ENCODE assay signal across 1 cellular context in the genomic region with DNA sequence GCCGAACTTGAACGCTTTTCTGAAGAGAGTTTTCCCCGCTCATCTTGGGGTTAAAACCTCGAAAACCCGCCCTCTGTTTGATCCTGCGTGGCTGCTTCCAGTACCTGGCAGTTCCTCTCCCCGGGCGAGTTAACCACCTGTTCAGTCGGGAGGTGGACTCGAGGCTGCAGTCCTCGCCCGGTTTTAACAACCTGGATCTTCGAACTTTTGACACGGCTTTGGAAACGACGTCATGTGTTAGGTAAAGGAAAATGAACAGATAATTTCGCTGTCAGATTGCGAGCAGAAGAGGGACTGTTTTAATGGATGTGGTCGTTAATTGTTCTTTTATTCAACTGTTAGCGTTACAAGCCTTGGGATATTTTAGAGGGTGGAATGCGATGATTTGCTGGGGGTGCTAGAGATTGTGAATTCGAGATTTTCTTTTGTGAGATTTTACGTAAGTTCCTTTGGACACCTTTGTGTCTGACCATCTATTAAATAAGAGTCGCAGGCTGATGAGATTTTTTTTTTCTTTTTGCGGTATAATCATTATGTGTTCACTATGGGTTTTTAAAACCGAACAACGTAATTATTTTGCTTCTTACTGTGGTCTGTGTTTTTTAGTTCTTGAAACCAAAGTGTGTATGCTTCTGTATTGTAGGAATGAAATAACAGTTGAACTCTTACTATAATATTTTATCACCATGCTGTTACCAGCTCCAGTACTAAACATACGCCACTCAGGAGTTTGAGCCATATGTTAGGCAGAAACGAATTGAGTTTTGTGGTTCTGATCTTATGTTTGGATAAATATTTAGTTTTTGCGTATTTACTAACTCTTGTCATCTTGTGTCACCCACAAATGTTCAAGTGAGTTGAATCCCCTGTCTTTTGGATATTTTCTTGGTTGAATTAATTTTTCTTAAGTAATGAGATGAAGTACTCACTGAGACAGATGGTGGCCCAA.
A peak's percentile ranks its signal among the peaks of the same experiment; 100 is the strongest.
TF ChIP-seq lines count a peak whose summit lies in the region.

No MANE protein-coding gene starts in this region.

TF ChIP-seq in HEK293, 187 proteins besides CTCF, POLR2A, EP300 and RAD21 (continued from another document and continues in another):
- TF ChIP-seq, protein P1, sequence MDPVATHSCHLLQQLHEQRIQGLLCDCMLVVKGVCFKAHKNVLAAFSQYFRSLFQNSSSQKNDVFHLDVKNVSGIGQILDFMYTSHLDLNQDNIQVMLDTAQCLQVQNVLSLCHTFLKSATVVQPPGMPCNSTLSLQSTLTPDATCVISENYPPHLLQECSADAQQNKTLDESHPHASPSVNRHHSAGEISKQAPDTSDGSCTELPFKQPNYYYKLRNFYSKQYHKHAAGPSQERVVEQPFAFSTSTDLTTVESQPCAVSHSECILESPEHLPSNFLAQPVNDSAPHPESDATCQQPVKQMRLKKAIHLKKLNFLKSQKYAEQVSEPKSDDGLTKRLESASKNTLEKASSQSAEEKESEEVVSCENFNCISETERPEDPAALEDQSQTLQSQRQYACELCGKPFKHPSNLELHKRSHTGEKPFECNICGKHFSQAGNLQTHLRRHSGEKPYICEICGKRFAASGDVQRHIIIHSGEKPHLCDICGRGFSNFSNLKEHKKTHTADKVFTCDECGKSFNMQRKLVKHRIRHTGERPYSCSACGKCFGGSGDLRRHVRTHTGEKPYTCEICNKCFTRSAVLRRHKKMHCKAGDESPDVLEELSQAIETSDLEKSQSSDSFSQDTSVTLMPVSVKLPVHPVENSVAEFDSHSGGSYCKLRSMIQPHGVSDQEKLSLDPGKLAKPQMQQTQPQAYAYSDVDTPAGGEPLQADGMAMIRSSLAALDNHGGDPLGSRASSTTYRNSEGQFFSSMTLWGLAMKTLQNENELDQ (tag by site-specific recombination; IDR thresholded peaks at IDR 0.05; ENCODE audit: low read depth), result no peak
- TF ChIP-seq GLIS1 (tag by site-specific recombination; IDR thresholded peaks at IDR 0.05), result peak; percentile 16; the same call in 1 of the 2 replicates
- no peak for TF ChIP-seq YY1 (tag by site-specific recombination; IDR thresholded peaks at IDR 0.05)
- TF ChIP-seq, protein P2, sequence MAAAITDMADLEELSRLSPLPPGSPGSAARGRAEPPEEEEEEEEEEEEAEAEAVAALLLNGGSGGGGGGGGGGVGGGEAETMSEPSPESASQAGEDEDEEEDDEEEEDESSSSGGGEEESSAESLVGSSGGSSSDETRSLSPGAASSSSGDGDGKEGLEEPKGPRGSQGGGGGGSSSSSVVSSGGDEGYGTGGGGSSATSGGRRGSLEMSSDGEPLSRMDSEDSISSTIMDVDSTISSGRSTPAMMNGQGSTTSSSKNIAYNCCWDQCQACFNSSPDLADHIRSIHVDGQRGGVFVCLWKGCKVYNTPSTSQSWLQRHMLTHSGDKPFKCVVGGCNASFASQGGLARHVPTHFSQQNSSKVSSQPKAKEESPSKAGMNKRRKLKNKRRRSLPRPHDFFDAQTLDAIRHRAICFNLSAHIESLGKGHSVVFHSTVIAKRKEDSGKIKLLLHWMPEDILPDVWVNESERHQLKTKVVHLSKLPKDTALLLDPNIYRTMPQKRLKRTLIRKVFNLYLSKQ (tag by site-specific recombination; IDR thresholded peaks at IDR 0.05; ENCODE audit: borderline replicate concordance), result no peak
- no peak for TF ChIP-seq YY2 (tag by site-specific recombination; IDR thresholded peaks at IDR 0.05)
- TF ChIP-seq ZFP69B (tag by site-specific recombination; IDR thresholded peaks at IDR 0.05), result no peak; the same call in 1 of the 2 replicates
- no peak for TF ChIP-seq ZNF133 (tag by site-specific recombination; IDR thresholded peaks at IDR 0.05)
- peak; percentile 44 for TF ChIP-seq PRDM1 (tag by site-specific recombination; IDR thresholded peaks at IDR 0.05)
- no peak for TF ChIP-seq ZNF677 (tag by site-specific recombination; IDR thresholded peaks at IDR 0.05)
- TF ChIP-seq ZNF391 (tag by site-specific recombination; IDR thresholded peaks at IDR 0.05; ENCODE audit: borderline replicate concordance, low read depth), result 0 out of 2 replicates have a peak, but pooled peaks have one; percentile 22
- no peak for TF ChIP-seq ZNF23 (tag by site-specific recombination; IDR thresholded peaks at IDR 0.05; ENCODE audit: borderline replicate concordance)
- no peak for TF ChIP-seq ZSCAN23 (tag by site-specific recombination; IDR thresholded peaks at IDR 0.05)
- TF ChIP-seq ZNF266 (tag by site-specific recombination; IDR thresholded peaks at IDR 0.05; ENCODE audit: low read depth), result no peak
- TF ChIP-seq ZBTB17 (tag by site-specific recombination; IDR thresholded peaks at IDR 0.05), result peak; percentile 81
- TF ChIP-seq ZXDB (tag by site-specific recombination; IDR thresholded peaks at IDR 0.05), result no peak
- TF ChIP-seq, protein P3, sequence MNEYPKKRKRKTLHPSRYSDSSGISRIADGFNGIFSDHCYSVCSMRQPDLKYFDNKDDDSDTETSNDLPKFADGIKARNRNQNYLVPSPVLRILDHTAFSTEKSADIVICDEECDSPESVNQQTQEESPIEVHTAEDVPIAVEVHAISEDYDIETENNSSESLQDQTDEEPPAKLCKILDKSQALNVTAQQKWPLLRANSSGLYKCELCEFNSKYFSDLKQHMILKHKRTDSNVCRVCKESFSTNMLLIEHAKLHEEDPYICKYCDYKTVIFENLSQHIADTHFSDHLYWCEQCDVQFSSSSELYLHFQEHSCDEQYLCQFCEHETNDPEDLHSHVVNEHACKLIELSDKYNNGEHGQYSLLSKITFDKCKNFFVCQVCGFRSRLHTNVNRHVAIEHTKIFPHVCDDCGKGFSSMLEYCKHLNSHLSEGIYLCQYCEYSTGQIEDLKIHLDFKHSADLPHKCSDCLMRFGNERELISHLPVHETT (tag by site-specific recombination; IDR thresholded peaks at IDR 0.05), result peak; percentile 53; the same call in 1 of the 2 replicates
- TF ChIP-seq ZNF132 (tag by site-specific recombination; IDR thresholded peaks at IDR 0.05; ENCODE audit: borderline replicate concordance), result no peak
- no peak for TF ChIP-seq KLF9 (tag by site-specific recombination; IDR thresholded peaks at IDR 0.05; ENCODE audit: low read depth)
- TF ChIP-seq HOXD13 (CRISPR knock-in tag; IDR thresholded peaks at IDR 0.05; ENCODE audit: borderline replicate concordance), result no peak
- no peak for TF ChIP-seq ZFP3 (tag by site-specific recombination; IDR thresholded peaks at IDR 0.05; ENCODE audit: low read depth)
- TF ChIP-seq, protein P4, sequence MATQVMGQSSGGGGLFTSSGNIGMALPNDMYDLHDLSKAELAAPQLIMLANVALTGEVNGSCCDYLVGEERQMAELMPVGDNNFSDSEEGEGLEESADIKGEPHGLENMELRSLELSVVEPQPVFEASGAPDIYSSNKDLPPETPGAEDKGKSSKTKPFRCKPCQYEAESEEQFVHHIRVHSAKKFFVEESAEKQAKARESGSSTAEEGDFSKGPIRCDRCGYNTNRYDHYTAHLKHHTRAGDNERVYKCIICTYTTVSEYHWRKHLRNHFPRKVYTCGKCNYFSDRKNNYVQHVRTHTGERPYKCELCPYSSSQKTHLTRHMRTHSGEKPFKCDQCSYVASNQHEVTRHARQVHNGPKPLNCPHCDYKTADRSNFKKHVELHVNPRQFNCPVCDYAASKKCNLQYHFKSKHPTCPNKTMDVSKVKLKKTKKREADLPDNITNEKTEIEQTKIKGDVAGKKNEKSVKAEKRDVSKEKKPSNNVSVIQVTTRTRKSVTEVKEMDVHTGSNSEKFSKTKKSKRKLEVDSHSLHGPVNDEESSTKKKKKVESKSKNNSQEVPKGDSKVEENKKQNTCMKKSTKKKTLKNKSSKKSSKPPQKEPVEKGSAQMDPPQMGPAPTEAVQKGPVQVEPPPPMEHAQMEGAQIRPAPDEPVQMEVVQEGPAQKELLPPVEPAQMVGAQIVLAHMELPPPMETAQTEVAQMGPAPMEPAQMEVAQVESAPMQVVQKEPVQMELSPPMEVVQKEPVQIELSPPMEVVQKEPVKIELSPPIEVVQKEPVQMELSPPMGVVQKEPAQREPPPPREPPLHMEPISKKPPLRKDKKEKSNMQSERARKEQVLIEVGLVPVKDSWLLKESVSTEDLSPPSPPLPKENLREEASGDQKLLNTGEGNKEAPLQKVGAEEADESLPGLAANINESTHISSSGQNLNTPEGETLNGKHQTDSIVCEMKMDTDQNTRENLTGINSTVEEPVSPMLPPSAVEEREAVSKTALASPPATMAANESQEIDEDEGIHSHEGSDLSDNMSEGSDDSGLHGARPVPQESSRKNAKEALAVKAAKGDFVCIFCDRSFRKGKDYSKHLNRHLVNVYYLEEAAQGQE (tag by site-specific recombination; IDR thresholded peaks at IDR 0.05), result peak; percentile 36; the same call in 1 of the 2 replicates
- TF ChIP-seq, protein P5, sequence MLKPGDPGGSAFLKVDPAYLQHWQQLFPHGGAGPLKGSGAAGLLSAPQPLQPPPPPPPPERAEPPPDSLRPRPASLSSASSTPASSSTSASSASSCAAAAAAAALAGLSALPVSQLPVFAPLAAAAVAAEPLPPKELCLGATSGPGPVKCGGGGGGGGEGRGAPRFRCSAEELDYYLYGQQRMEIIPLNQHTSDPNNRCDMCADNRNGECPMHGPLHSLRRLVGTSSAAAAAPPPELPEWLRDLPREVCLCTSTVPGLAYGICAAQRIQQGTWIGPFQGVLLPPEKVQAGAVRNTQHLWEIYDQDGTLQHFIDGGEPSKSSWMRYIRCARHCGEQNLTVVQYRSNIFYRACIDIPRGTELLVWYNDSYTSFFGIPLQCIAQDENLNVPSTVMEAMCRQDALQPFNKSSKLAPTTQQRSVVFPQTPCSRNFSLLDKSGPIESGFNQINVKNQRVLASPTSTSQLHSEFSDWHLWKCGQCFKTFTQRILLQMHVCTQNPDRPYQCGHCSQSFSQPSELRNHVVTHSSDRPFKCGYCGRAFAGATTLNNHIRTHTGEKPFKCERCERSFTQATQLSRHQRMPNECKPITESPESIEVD (tag by site-specific recombination; IDR thresholded peaks at IDR 0.05), result peak; percentile 62; the same call in 1 of the 2 replicates
- TF ChIP-seq, protein P6, sequence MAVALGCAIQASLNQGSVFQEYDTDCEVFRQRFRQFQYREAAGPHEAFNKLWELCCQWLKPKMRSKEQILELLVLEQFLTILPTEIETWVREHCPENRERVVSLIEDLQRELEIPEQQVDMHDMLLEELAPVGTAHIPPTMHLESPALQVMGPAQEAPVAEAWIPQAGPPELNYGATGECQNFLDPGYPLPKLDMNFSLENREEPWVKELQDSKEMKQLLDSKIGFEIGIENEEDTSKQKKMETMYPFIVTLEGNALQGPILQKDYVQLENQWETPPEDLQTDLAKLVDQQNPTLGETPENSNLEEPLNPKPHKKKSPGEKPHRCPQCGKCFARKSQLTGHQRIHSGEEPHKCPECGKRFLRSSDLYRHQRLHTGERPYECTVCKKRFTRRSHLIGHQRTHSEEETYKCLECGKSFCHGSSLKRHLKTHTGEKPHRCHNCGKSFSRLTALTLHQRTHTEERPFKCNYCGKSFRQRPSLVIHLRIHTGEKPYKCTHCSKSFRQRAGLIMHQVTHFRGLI (tag by site-specific recombination; IDR thresholded peaks at IDR 0.05), result no peak
- TF ChIP-seq GLI4 (tag by site-specific recombination; IDR thresholded peaks at IDR 0.05), result 0 out of 2 replicates have a peak, but pooled peaks have one; percentile 38
- TF ChIP-seq ZNF664 (tag by site-specific recombination; IDR thresholded peaks at IDR 0.05), result no peak
- no peak for TF ChIP-seq ZNF155 (tag by site-specific recombination; IDR thresholded peaks at IDR 0.05)
- TF ChIP-seq, protein P7, sequence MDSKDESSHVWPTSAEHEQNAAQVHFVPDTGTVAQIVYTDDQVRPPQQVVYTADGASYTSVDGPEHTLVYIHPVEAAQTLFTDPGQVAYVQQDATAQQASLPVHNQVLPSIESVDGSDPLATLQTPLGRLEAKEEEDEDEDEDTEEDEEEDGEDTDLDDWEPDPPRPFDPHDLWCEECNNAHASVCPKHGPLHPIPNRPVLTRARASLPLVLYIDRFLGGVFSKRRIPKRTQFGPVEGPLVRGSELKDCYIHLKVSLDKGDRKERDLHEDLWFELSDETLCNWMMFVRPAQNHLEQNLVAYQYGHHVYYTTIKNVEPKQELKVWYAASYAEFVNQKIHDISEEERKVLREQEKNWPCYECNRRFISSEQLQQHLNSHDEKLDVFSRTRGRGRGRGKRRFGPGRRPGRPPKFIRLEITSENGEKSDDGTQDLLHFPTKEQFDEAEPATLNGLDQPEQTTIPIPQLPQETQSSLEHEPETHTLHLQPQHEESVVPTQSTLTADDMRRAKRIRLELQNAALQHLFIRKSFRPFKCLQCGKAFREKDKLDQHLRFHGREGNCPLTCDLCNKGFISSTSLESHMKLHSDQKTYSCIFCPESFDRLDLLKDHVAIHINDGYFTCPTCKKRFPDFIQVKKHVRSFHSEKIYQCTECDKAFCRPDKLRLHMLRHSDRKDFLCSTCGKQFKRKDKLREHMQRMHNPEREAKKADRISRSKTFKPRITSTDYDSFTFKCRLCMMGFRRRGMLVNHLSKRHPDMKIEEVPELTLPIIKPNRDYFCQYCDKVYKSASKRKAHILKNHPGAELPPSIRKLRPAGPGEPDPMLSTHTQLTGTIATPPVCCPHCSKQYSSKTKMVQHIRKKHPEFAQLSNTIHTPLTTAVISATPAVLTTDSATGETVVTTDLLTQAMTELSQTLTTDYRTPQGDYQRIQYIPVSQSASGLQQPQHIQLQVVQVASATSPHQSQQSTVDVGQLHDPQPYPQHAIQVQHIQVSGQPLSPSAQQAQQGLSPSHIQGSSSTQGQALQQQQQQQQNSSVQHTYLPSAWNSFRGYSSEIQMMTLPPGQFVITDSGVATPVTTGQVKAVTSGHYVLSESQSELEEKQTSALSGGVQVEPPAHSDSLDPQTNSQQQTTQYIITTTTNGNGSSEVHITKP (tag by site-specific recombination; IDR thresholded peaks at IDR 0.05), result peak; percentile 9; the same call in 1 of the 2 replicates
- TF ChIP-seq ZNF560 (tag by site-specific recombination; IDR thresholded peaks at IDR 0.05; ENCODE audit: borderline replicate concordance), result no peak
- TF ChIP-seq SCRT1 (tag by site-specific recombination; IDR thresholded peaks at IDR 0.05; ENCODE audit: borderline replicate concordance), result peak; percentile 84; the same call in 1 of the 2 replicates
- TF ChIP-seq ZBTB20 (tag by site-specific recombination; IDR thresholded peaks at IDR 0.05), result no peak
- no peak for TF ChIP-seq ZNF37A (tag by site-specific recombination; IDR thresholded peaks at IDR 0.05)
- peak; percentile 16; the same call in 1 of the 2 replicates for TF ChIP-seq ZNF501 (tag by site-specific recombination; IDR thresholded peaks at IDR 0.05)
- no peak for TF ChIP-seq TCF7L2 (IDR thresholded peaks at IDR 0.05; ENCODE audit: borderline replicate concordance, low read depth, low read length)
- TF ChIP-seq, protein P8, sequence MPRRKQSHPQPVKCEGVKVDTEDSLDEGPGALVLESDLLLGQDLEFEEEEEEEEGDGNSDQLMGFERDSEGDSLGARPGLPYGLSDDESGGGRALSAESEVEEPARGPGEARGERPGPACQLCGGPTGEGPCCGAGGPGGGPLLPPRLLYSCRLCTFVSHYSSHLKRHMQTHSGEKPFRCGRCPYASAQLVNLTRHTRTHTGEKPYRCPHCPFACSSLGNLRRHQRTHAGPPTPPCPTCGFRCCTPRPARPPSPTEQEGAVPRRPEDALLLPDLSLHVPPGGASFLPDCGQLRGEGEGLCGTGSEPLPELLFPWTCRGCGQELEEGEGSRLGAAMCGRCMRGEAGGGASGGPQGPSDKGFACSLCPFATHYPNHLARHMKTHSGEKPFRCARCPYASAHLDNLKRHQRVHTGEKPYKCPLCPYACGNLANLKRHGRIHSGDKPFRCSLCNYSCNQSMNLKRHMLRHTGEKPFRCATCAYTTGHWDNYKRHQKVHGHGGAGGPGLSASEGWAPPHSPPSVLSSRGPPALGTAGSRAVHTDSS (tag by site-specific recombination; IDR thresholded peaks at IDR 0.05), result no peak
